35 cellular contexts compared by ENCODE assay signal in the genomic region with DNA sequence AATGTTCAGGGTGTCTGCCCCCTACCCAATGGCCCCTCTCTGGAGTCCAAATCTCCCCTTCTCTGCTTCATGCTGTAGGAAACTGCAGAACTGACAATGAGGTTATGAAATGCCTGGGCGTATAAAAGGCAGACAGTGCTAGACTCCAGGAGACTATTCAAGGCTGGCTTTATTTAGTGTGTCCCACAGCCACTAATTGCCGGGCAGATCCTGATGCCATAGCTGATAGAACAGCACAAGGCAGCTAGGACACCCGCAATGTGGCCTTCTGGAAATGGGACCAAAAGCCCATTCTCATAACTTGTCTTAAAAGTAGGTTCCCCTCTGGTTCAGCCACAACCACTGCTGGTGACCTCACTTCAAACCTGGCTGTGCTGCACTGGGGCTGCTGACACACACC.
"Had no signal": no experiment of that assay in that cellular context is flagged by ENCODE, and none has a peak within 500 bp of the region (broad histone marks: within the 10 kb centered on the region; RNA-seq: fewer than 3 reads in every experiment).

No MANE protein-coding gene starts in this region.

- H3K9ac ChIP-seq: KMS-11 had no signal

- H3K9me3 ChIP-seq: MG63 had no signal

- H3K4me2 ChIP-seq: KMS-11 had no signal

- DNase-seq: Karpas-422, Kasumi-1, KG1, MG63, MM.1S, MV-4-11, NCI-H1048, NCI-H1092, NCI-H1092 treated with DMSO at 0.1 percent for 48 hours, NCI-H1105, NCI-H1105 treated with DMSO at 0.1 percent for 48 hours, NCI-H1417, NCI-H1417 treated with DMSO at 0.1 percent for 48 hours, NCI-H1436, NCI-H1436 treated with DMSO at 0.1 percent for 48 hours, NCI-H146, NCI-H1694, NCI-H1694 treated with DMSO at 0.1 percent for 48 hours, NCI-H187, NCI-H187 treated with DMSO at 0.1 percent for 48 hours, NCI-H1930, NCI-H2029, NCI-H2029 treated with DMSO at 0.1 percent for 48 hours, NCI-H2081, NCI-H2081 treated with DMSO at 0.1 percent for 48 hours, NCI-H2107, NCI-H2171, NCI-H2171 treated with DMSO at 0.1 percent for 48 hours, NCI-H2227 treated with DMSO at 0.1 percent for 48 hours, NCI-H226, NCI-H345, NCI-H446, NCI-H446 treated with DMSO at 0.1 percent for 48 hours, NCI-H510A had no signal

- H3K27ac ChIP-seq: KMS-11 had no signal

- H3K4me3 ChIP-seq: MG63 had no signal

- H3K36me3 ChIP-seq: MG63 had no signal
